Comparison of ENCODE assay signal across 8 cellular contexts in the genomic region with DNA sequence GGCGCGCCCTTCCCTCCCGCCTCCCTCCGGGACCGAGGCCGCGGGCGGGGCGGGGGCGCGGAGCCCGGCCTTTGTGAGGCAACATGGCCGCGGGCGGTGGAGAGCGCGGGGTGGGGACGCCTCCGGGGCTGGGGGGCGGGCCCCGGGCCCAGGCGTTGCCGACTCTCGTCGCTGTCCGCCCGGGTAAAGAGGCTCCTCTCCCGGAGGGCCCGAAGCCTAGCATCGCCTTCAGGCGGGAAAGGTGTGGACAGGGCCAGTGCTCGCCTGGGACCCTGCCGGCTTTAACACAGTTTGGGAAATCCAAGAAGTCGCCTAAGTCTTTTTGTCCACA. TPM values are rescaled to one million over a fixed set of nuclear protein-coding genes. Genes with fewer than 3 reads are reported as not detected.
A peak's percentile ranks its signal among the peaks of the same experiment; 100 is the strongest.
DNase-seq lines count a peak whose midpoint lies in the region; ATAC-seq, FAIRE-seq and TF ChIP-seq lines count a peak whose summit lies in the region.

No MANE protein-coding gene starts in this region.

- peaks cover 43% of the 10 kb centered on the region for H3K4me1 Mint-ChIP-seq in activated CD8-positive, alpha-beta T cell treated with anti-CD3 and anti-CD28 coated beads, Interleukin-2, amount 10 ng/mL, durations not matched to agents 7 days and 5 days (ENCODE audit: low read depth)

- no peak for FAIRE-seq in endothelial cell of umbilical vein (lab: Jason Lieb, UNC)

- peaks cover 20% of the 10 kb centered on the region for H3K36me3 Mint-ChIP-seq in activated CD8-positive, alpha-beta T cell treated with anti-CD3 and anti-CD28 coated beads, Interleukin-2, amount 10 ng/mL, durations not matched to agents 7 days and 5 days (ENCODE audit: low read depth)

- H3K4me1 ChIP-seq in endothelial cell of umbilical vein (ENCODE audit: control insufficient read depth, extremely low read depth, insufficient read depth, low read length), result peaks cover 19% of the 10 kb centered on the region
- H3K4me1 ChIP-seq in muscle layer of colon (ENCODE audit: insufficient read depth, low read length), result peaks cover 43% of the 10 kb centered on the region

- peak overlapping the region; percentile 95 for H3K4me3 ChIP-seq in NB4 (ENCODE audit: low read depth, low read length)
- peak overlapping the region; percentile 60 to 96 (median 78) for H3K4me3 ChIP-seq in endothelial cell of umbilical vein (replicated peaks in 1 of 3; ENCODE audit: insufficient read depth in 1 of 3, low read depth in 1 of 3, low read length in 3 of 3)
- H3K4me3 ChIP-seq in muscle layer of colon (ENCODE audit: low read depth in 1 of 2, low read length in 2 of 2), result peak overlapping the region; percentile 76 to 91

- peak; percentile 81 for ATAC-seq in activated CD8-positive, alpha-beta T cell treated with anti-CD3 and anti-CD28 coated beads, Interleukin-2, amount 10 ng/mL, durations not matched to agents 7 days and 5 days

- H3K9ac ChIP-seq in endothelial cell of umbilical vein (replicated peaks; ENCODE audit: extremely low read depth, insufficient read depth, low read length) (peak overlapping the region; percentile 98), muscle layer of colon (ENCODE audit: low read length) (peak overlapping the region; percentile 90)

- dilution Hi-C loops in endothelial cell of umbilical vein (cut with MboI; ENCODE audit: extremely low pct_ligation_motif_present, low sequenced_read_pairs), result no loop called here

- H4K20me1 ChIP-seq in endothelial cell of umbilical vein (replicated peaks; ENCODE audit: control insufficient read depth, extremely low read depth, insufficient read depth, low read length), result no peaks in the 10 kb centered on the region

- H3K27ac Mint-ChIP-seq in activated CD8-positive, alpha-beta T cell treated with anti-CD3 and anti-CD28 coated beads, Interleukin-2, amount 10 ng/mL, durations not matched to agents 7 days and 5 days, result peak overlapping the region; percentile 65

- H3K79me2 ChIP-seq in endothelial cell of umbilical vein (ENCODE audit: control insufficient read depth, insufficient read depth, low read length), result peaks cover 51% of the 10 kb centered on the region

- no peaks in the 10 kb centered on the region for H3K27me3 Mint-ChIP-seq in activated CD8-positive, alpha-beta T cell treated with anti-CD3 and anti-CD28 coated beads, Interleukin-2, amount 10 ng/mL, durations not matched to agents 7 days and 5 days (ENCODE audit: low read depth)

- H3K27ac ChIP-seq in endothelial cell of umbilical vein (ENCODE audit: insufficient read depth, low read depth, low read length), result peak overlapping the region; percentile 85
- peak overlapping the region; percentile 75 for H3K27ac ChIP-seq in muscle layer of colon (ENCODE audit: low read depth, low read length)

- TF ChIP-seq CTCF in NB4 (IDR thresholded peaks at IDR 0.05; ENCODE audit: low read depth, low read length) (no peak), endothelial cell of umbilical vein (IDR thresholded peaks at IDR 0.05; ENCODE audit: extremely low read depth in 1 of 2, insufficient read depth in 1 of 2, low read depth in 1 of 2, low read length in 2 of 2) (no peak)

- H3K9me3 ChIP-seq in endothelial cell of umbilical vein (replicated peaks; ENCODE audit: control insufficient read depth, insufficient read depth, low read length) (no peaks in the 10 kb centered on the region), muscle layer of colon (ENCODE audit: low read length) (no peaks in the 10 kb centered on the region)

- H3K36me3 ChIP-seq in endothelial cell of umbilical vein (ENCODE audit: control insufficient read depth in 2 of 2, extremely low read depth in 1 of 2, insufficient read depth in 2 of 2, low read length in 2 of 2) (no peaks in the 10 kb centered on the region), muscle layer of colon (ENCODE audit: insufficient read depth, low read length) (peaks cover under 1% of the 10 kb centered on the region)

- intact Hi-C loops in endothelial cell of umbilical vein (cut with micrococcal nuclease), result loop anchor here (1.0 to 2.0 kb wide), 4 partner anchors 37 to 118 kb away; partner anchors contain the start of genes TANGO2 and TRMT2A

- peak overlapping the region; percentile 86 for H3K4me3 Mint-ChIP-seq in activated CD8-positive, alpha-beta T cell treated with anti-CD3 and anti-CD28 coated beads, Interleukin-2, amount 10 ng/mL, durations not matched to agents 7 days and 5 days

- H3K4me2 ChIP-seq in endothelial cell of umbilical vein (ENCODE audit: insufficient read depth, low read length), result peak overlapping the region; percentile 84

- BruUV-seq in endothelial cell of umbilical vein (replicated peaks; lab: Mats Ljungman, UMichigan), result no TSS peak

- TF ChIP-seq POLR2A in NB4 (IDR thresholded peaks at IDR 0.05; ENCODE audit: extremely low read depth, insufficient read length) (no peak), endothelial cell of umbilical vein (IDR thresholded peaks at IDR 0.05; ENCODE audit: low read depth, low read length) (peak; percentile 4)

- POLR2A ChIA-PET in HEK293T (lab: Yijun Ruan, JAX) (interaction anchor here (1.0 to 2.1 kb wide), 20 partner anchors 8 to 126 kb away, joined by 3 to 22 read pairs (median 5); partner anchors contain the start of genes RANBP1 and TRMT2A), endothelial cell of umbilical vein (lab: Charles Lee) (no interaction called here)
- POLR2A ChIA-PET in activated CD8-positive, alpha-beta T cell treated with anti-CD3 and anti-CD28 coated beads, Interleukin-2, amount 10 ng/mL, durations not matched to agents 7 days and 5 days (lab: Charles Lee), result interaction anchor here (0.7 kb wide), 1 partner anchor 36 kb away, joined by 3 read pairs; the partner anchor contains the start of gene RANBP1

- H3K9me1 ChIP-seq in endothelial cell of umbilical vein (replicated peaks; ENCODE audit: control insufficient read depth, extremely low read depth, insufficient read depth, low read length), result no peaks in the 10 kb centered on the region

- no peaks in the 10 kb centered on the region for H3K27me3 ChIP-seq in endothelial cell of umbilical vein (ENCODE audit: control insufficient read depth in 2 of 2, insufficient read depth in 2 of 2, low read length in 2 of 2)
- no peaks in the 10 kb centered on the region for H3K27me3 ChIP-seq in muscle layer of colon (ENCODE audit: control insufficient read depth in 1 of 2, insufficient read depth in 2 of 2, low read length in 2 of 2)

- DNase-seq in NCI-H2107 (lab: John Stamatoyannopoulos, UW) (peak; percentile 29), NCI-H2107 treated with DMSO at 0.1 percent for 48 hours (lab: John Stamatoyannopoulos, UW; ENCODE audit: unreplicated experiment) (no peak), HEK293T (ENCODE audit: extremely low spot score) (peak; percentile 75), NB4 (ENCODE audit: low read depth) (peak; percentile 66), endothelial cell of umbilical vein (ENCODE audit: low read depth, low spot score) (peak; percentile 43)
- peak; percentile 76 for DNase-seq in activated CD8-positive, alpha-beta T cell treated with anti-CD3 and anti-CD28 coated beads, Interleukin-2, amount 10 ng/mL, durations not matched to agents 7 days and 5 days
- peak; percentile 30 for DNase-seq in stimulated activated CD8-positive, alpha-beta memory T cell treated with anti-CD3 and anti-CD28 coated beads, Interleukin-7, amount 100 ng/mL, for 24 hours (ENCODE audit: low read depth)

- CTCF ChIA-PET in HEK293T (lab: Yijun Ruan, JAX) (no interaction called here), endothelial cell of umbilical vein (lab: Charles Lee) (no interaction called here)
- CTCF ChIA-PET in activated CD8-positive, alpha-beta T cell treated with anti-CD3 and anti-CD28 coated beads, Interleukin-2, amount 10 ng/mL, durations not matched to agents 7 days and 5 days (lab: Charles Lee), result no interaction called here

- H2AFZ ChIP-seq in endothelial cell of umbilical vein (ENCODE audit: low read depth, low read length), result no peak overlapping the region

- no peaks in the 10 kb centered on the region for H3K9me3 Mint-ChIP-seq in activated CD8-positive, alpha-beta T cell treated with anti-CD3 and anti-CD28 coated beads, Interleukin-2, amount 10 ng/mL, durations not matched to agents 7 days and 5 days (ENCODE audit: insufficient read depth)

RNA-seq across cellular contexts. Expression of gene DGCR8, which starts 0.4 kb away (rescaled TPM):
- 10 to 100 TPM; 52.3 to 55.2 TPM for total RNA-seq in activated CD8-positive, alpha-beta T cell treated with anti-CD3 and anti-CD28 coated beads, Interleukin-2, amount 10 ng/mL, durations not matched to agents 7 days and 5 days
- 64.2 and 69.7 TPM in 2 replicates for total RNA-seq in endothelial cell of umbilical vein
- 30.7 and 32.7 TPM in 2 replicates for polyA plus RNA-seq in endothelial cell of umbilical vein
- 19.3 and 20.7 TPM in 2 replicates for polyA plus RNA-seq in endothelial cell of umbilical vein (2011; cell fraction: cytosol; rRNA removed)
- 204 and 207 TPM in 2 replicates for polyA plus RNA-seq in endothelial cell of umbilical vein (2011; cell fraction: nucleus; rRNA removed)
- polyA plus RNA-seq in endothelial cell of umbilical vein (2012), result 23.8 and 25.5 TPM in 2 replicates
- polyA minus RNA-seq in endothelial cell of umbilical vein, result 46.3 and 55.3 TPM in 2 replicates
- polyA minus RNA-seq in endothelial cell of umbilical vein (2011; cell fraction: cytosol; rRNA and poly(A)+ RNA removed), result 13.1 TPM
- 69.8 and 77.2 TPM in 2 replicates for polyA minus RNA-seq in endothelial cell of umbilical vein (2011; cell fraction: nucleus; rRNA and poly(A)+ RNA removed)

RNA-seq across cellular contexts. Expression of gene RANBP1, which starts 35.5 kb away (rescaled TPM):
- 100 to 1,000 TPM; 320 to 332 TPM for total RNA-seq in activated CD8-positive, alpha-beta T cell treated with anti-CD3 and anti-CD28 coated beads, Interleukin-2, amount 10 ng/mL, durations not matched to agents 7 days and 5 days
- total RNA-seq in endothelial cell of umbilical vein, result 237 and 247 TPM in 2 replicates
- polyA plus RNA-seq in endothelial cell of umbilical vein, result 144 and 228 TPM in 2 replicates
- polyA plus RNA-seq in endothelial cell of umbilical vein (2011; cell fraction: cytosol; rRNA removed), result 367 and 491 TPM in 2 replicates
- 232 and 275 TPM in 2 replicates for polyA plus RNA-seq in endothelial cell of umbilical vein (2011; cell fraction: nucleus; rRNA removed)
- polyA plus RNA-seq in endothelial cell of umbilical vein (2012), result 152 and 208 TPM in 2 replicates
- 161 and 163 TPM in 2 replicates for polyA minus RNA-seq in endothelial cell of umbilical vein
- 170 TPM for polyA minus RNA-seq in endothelial cell of umbilical vein (2011; cell fraction: cytosol; rRNA and poly(A)+ RNA removed)
- 36.4 and 38.4 TPM in 2 replicates for polyA minus RNA-seq in endothelial cell of umbilical vein (2011; cell fraction: nucleus; rRNA and poly(A)+ RNA removed)

RNA-seq across cellular contexts. Expression of gene TRMT2A, which starts 36.6 kb away (rescaled TPM):
- total RNA-seq in activated CD8-positive, alpha-beta T cell treated with anti-CD3 and anti-CD28 coated beads, Interleukin-2, amount 10 ng/mL, durations not matched to agents 7 days and 5 days, result 100 to 1,000 TPM in 1 of 2 experiments, 10 to 100 TPM in 1; 92.1 to 102 TPM
- 50.5 and 51.2 TPM in 2 replicates for total RNA-seq in endothelial cell of umbilical vein
- polyA plus RNA-seq in endothelial cell of umbilical vein, result 61.9 and 73.2 TPM in 2 replicates
- 22.6 and 30.9 TPM in 2 replicates for polyA plus RNA-seq in endothelial cell of umbilical vein (2011; cell fraction: cytosol; rRNA removed)
- 236 and 254 TPM in 2 replicates for polyA plus RNA-seq in endothelial cell of umbilical vein (2011; cell fraction: nucleus; rRNA removed)
- polyA plus RNA-seq in endothelial cell of umbilical vein (2012), result 26.5 and 28.9 TPM in 2 replicates
- polyA minus RNA-seq in endothelial cell of umbilical vein, result 39.2 and 46.6 TPM in 2 replicates
- 42.8 TPM for polyA minus RNA-seq in endothelial cell of umbilical vein (2011; cell fraction: cytosol; rRNA and poly(A)+ RNA removed)
- polyA minus RNA-seq in endothelial cell of umbilical vein (2011; cell fraction: nucleus; rRNA and poly(A)+ RNA removed), result 43.1 and 69.8 TPM in 2 replicates

RNA-seq across cellular contexts. Expression of gene ZDHHC8, which starts 51.2 kb away (rescaled TPM):
- 10 to 100 TPM; 60.5 to 65.5 TPM for total RNA-seq in activated CD8-positive, alpha-beta T cell treated with anti-CD3 and anti-CD28 coated beads, Interleukin-2, amount 10 ng/mL, durations not matched to agents 7 days and 5 days
- total RNA-seq in endothelial cell of umbilical vein, result 128 and 131 TPM in 2 replicates
- polyA plus RNA-seq in endothelial cell of umbilical vein, result 49.8 and 69.9 TPM in 2 replicates
- 28.2 and 45.1 TPM in 2 replicates for polyA plus RNA-seq in endothelial cell of umbilical vein (2011; cell fraction: cytosol; rRNA removed)
- polyA plus RNA-seq in endothelial cell of umbilical vein (2011; cell fraction: nucleus; rRNA removed), result 319 and 381 TPM in 2 replicates
- 56.8 and 68.2 TPM in 2 replicates for polyA plus RNA-seq in endothelial cell of umbilical vein (2012)
- polyA minus RNA-seq in endothelial cell of umbilical vein, result 44.7 and 45.4 TPM in 2 replicates
- 9.1 TPM for polyA minus RNA-seq in endothelial cell of umbilical vein (2011; cell fraction: cytosol; rRNA and poly(A)+ RNA removed)
- 46.8 and 55.0 TPM in 2 replicates for polyA minus RNA-seq in endothelial cell of umbilical vein (2011; cell fraction: nucleus; rRNA and poly(A)+ RNA removed)

RNA-seq across cellular contexts. Expression of gene TANGO2, which starts 59.5 kb away (rescaled TPM):
- total RNA-seq in activated CD8-positive, alpha-beta T cell treated with anti-CD3 and anti-CD28 coated beads, Interleukin-2, amount 10 ng/mL, durations not matched to agents 7 days and 5 days, result 10 to 100 TPM; 39.1 to 43.3 TPM
- total RNA-seq in endothelial cell of umbilical vein, result 33.2 and 40.0 TPM in 2 replicates
- polyA plus RNA-seq in endothelial cell of umbilical vein, result 49.3 and 59.5 TPM in 2 replicates
- 34.3 and 36.5 TPM in 2 replicates for polyA plus RNA-seq in endothelial cell of umbilical vein (2011; cell fraction: cytosol; rRNA removed)
- polyA plus RNA-seq in endothelial cell of umbilical vein (2011; cell fraction: nucleus; rRNA removed), result 48.4 and 53.3 TPM in 2 replicates
- 20.4 and 20.9 TPM in 2 replicates for polyA plus RNA-seq in endothelial cell of umbilical vein (2012)
- polyA minus RNA-seq in endothelial cell of umbilical vein, result 82.2 and 90.8 TPM in 2 replicates
- polyA minus RNA-seq in endothelial cell of umbilical vein (2011; cell fraction: cytosol; rRNA and poly(A)+ RNA removed), result 10.1 TPM
- 22.9 and 23.8 TPM in 2 replicates for polyA minus RNA-seq in endothelial cell of umbilical vein (2011; cell fraction: nucleus; rRNA and poly(A)+ RNA removed)
